18 cellular contexts compared by ENCODE assay signal in the genomic region with DNA sequence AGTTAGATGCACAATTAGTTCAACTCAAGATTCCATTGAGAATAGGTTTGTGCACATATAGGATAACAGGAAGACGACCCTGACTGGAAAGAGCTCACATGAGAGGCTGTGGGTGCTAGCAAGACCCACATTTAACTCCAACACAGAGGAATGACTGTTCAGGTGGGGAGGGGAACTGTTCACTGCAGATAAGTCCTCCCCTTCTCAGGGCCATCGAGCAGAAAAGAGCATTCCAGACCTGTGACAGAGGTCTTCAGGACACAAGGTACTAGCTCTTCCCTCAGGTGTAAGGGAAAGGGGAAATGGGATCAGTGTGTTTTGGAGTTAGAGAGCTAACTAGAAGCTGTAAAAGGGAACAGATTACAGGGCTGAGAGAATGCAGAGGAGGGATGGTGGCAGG. TPM values are rescaled to one million over a fixed set of nuclear protein-coding genes. Genes with fewer than 3 reads are reported as not detected.
DNase-seq lines count a peak whose midpoint lies in the region; ATAC-seq, FAIRE-seq and TF ChIP-seq lines count a peak whose summit lies in the region.
"Had no signal": no experiment of that assay in that cellular context is flagged by ENCODE, and none has a peak within 500 bp of the region (broad histone marks: within the 10 kb centered on the region; RNA-seq: fewer than 3 reads in every experiment).

No MANE protein-coding gene starts in this region.

- FAIRE-seq in K562 (lab: Jason Lieb, UNC), result no peak
- FAIRE-seq: G401.6, GM12892 had no signal

- no peak for DNase-seq in SK-N-MC (ENCODE audit: low read depth, low spot score)
- DNase-seq in K562 (ENCODE audit: extremely low read depth in 1 of 4, low spot score in 3 of 4), result peak in 1 of 4 experiments; percentile 50
- no peak for DNase-seq in neural crest cell (ENCODE audit: low read depth, low spot score)
- DNase-seq in HuH-7 (ENCODE audit: low spot score), result no peak
- no peak for DNase-seq in DMS 273 treated with DMSO at 0.1 percent for 48 hours (lab: John Stamatoyannopoulos, UW)
- DNase-seq in prostate gland (ENCODE audit: low spot score), result no peak
- DNase-seq: C1 segment of cervical spinal cord; Calu3; CD4-positive, alpha-beta memory T cell; COR-L47; DMS153; DND-41; H9 had no signal

- peaks cover 39% of the 10 kb centered on the region for H3K27me3 Mint-ChIP-seq in neural crest cell (ENCODE audit: low read depth)

- intact Hi-C loops in K562 (cut with micrococcal nuclease), result no loop called here
- intact Hi-C loops in prostate gland (cut with DNase I), result no loop called here

- H3K27ac ChIP-seq in SK-N-MC (no peak overlapping the region), K562 (ENCODE audit: extremely low read depth, low read depth, low read length) (0 out of 3 replicates have a peak overlapping the region, but pooled peaks have one; percentile 7), prostate gland (no peak overlapping the region)

- no peak for TF ChIP-seq RAD21 in K562 (CRISPR knock-in tag; conservative IDR thresholded peaks at IDR 0.05 in 1 of 2, IDR thresholded peaks at IDR 0.05 in 1 of 2)

- TF ChIP-seq EP300 in K562 (IDR thresholded peaks at IDR 0.05; ENCODE audit: low read length), result no peak

- peaks cover 87% of the 10 kb centered on the region for H3K79me2 ChIP-seq in K562 (ENCODE audit: control insufficient read depth, insufficient read depth, low read length)

- peaks cover 96% of the 10 kb centered on the region for H3K36me3 ChIP-seq in SK-N-MC (ENCODE audit: insufficient read depth, low read length)
- peaks cover 67% of the 10 kb centered on the region for H3K36me3 ChIP-seq in K562 (ENCODE audit: control insufficient read depth, insufficient read depth, low read length)
- H3K36me3 ChIP-seq in prostate gland, result no peaks in the 10 kb centered on the region

- H3K36me3 Mint-ChIP-seq in neural crest cell (ENCODE audit: low read depth), result no peaks in the 10 kb centered on the region
- H3K36me3 Mint-ChIP-seq: CD4-positive, alpha-beta memory T cell had no signal

- H3K4me1 Mint-ChIP-seq in neural crest cell, result no peaks in the 10 kb centered on the region
- H3K4me1 Mint-ChIP-seq: GM23338, H9 had no signal

- H3K4me1 ChIP-seq in K562 (replicated peaks in 1 of 2; ENCODE audit: control insufficient read depth in 2 of 2, insufficient read depth in 2 of 2, low read length in 2 of 2), result peaks cover 0 to 41% of the 10 kb centered on the region in 2 experiments
- H3K4me1 ChIP-seq in prostate gland (replicated peaks), result no peaks in the 10 kb centered on the region

- no TSS peak for BruUV-seq in K562 (replicated peaks; lab: Mats Ljungman, UMichigan)

- in situ Hi-C loops in K562 (cut with MboI), result no loop called here

- H3K27me3 ChIP-seq in K562 (ENCODE audit: control insufficient read depth in 2 of 2, insufficient read depth in 2 of 2, low read length in 2 of 2) (no peaks in the 10 kb centered on the region), prostate gland (replicated peaks; ENCODE audit: insufficient read depth) (no peaks in the 10 kb centered on the region)

- WGBS in K562 (ENCODE audit: insufficient coverage, low coverage, missing lambda C conversion rate), result 6% methylated on average over 2 of the region's 2 CpGs
- WGBS in prostate gland, result 71% methylated on average over 2 of the region's 2 CpGs

- CTCF ChIA-PET in K562 (lab: Yijun Ruan, JAX; ENCODE audit: low intra/inter-chr PET ratio), result interaction anchor here (0.7 kb wide), 1 partner anchor 599 kb away, joined by 7 read pairs; no protein-coding TSS in a partner anchor

- H3K9me3 ChIP-seq in SK-N-MC (ENCODE audit: low read depth, low read length), result no peaks in the 10 kb centered on the region
- H3K9me3 ChIP-seq in K562 (replicated peaks; ENCODE audit: control insufficient read depth, insufficient read depth, low read depth, low read length), result no peaks in the 10 kb centered on the region
- H3K9me3 ChIP-seq in prostate gland, result no peaks in the 10 kb centered on the region

- no peaks in the 10 kb centered on the region for H4K20me1 ChIP-seq in K562 (replicated peaks; ENCODE audit: control insufficient read depth, insufficient read depth, low read length)

- peak overlapping the region; percentile 27; the same call in 1 of the 2 replicates for H3K4me3 ChIP-seq in SK-N-MC
- no peak overlapping the region for H3K4me3 ChIP-seq in K562
- H3K4me3 ChIP-seq in prostate gland, result no peak overlapping the region
- H3K4me3 ChIP-seq: GM23338 had no signal

- POLR2A ChIA-PET in K562 (lab: Yijun Ruan, JAX), result interaction anchor here (0.6 kb wide), 1 partner anchor 9 kb away, joined by 3 read pairs; no protein-coding TSS in a partner anchor

- H3K9ac ChIP-seq in SK-N-MC (ENCODE audit: insufficient read length) (no peak overlapping the region), K562 (ENCODE audit: insufficient read depth in 1 of 2, low read depth in 2 of 2, low read length in 2 of 2) (peak overlapping the region in 1 of 2 experiments; percentile 6; a peak in 1 of 4 replicates)

- TF ChIP-seq POLR2A in K562 (conservative IDR thresholded peaks at IDR 0.05) (no peak), prostate gland (IDR thresholded peaks at IDR 0.05) (no peak)

- H3K27ac Mint-ChIP-seq in neural crest cell (ENCODE audit: unreplicated experiment), result peak overlapping the region; percentile 79
- H3K27ac Mint-ChIP-seq: CD4-positive, alpha-beta memory T cell; GM23338; H9 had no signal

- peak overlapping the region; percentile 13; the same call in 1 of the 2 replicates for H3K4me2 ChIP-seq in K562 (ENCODE audit: insufficient read depth, low read length)
- H3K4me2 ChIP-seq: GM23338 had no signal

- peak; percentile 37 for ATAC-seq in K562
- ATAC-seq: GM23338, HCT116 had no signal

- H3K9me1 ChIP-seq in K562 (ENCODE audit: control insufficient read depth, insufficient read depth, low read length), result no peaks in the 10 kb centered on the region

- H2AFZ ChIP-seq in K562 (ENCODE audit: low read depth, low read length), result no peak overlapping the region
- H2AFZ ChIP-seq: GM23338 had no signal

- TF ChIP-seq CTCF in K562 (IDR thresholded peaks at IDR 0.05 in 2 of 3, conservative IDR thresholded peaks at IDR 0.05 in 1 of 3; ENCODE audit: insufficient read depth in 2 of 3, low read depth in 1 of 3, low read length in 3 of 3) (no peak), neural crest cell (conservative IDR thresholded peaks at IDR 0.05) (no peak), prostate gland (IDR thresholded peaks at IDR 0.05) (no peak)

- H3K9me3 Mint-ChIP-seq in neural crest cell, result no peaks in the 10 kb centered on the region
- H3K9me3 Mint-ChIP-seq: CD4-positive, alpha-beta memory T cell; GM23338; H9 had no signal

- H3K4me3 Mint-ChIP-seq in neural crest cell, result no peak overlapping the region
- H3K4me3 Mint-ChIP-seq: CD4-positive, alpha-beta memory T cell; GM23338; H9 had no signal

TF ChIP-seq in K562, 482 proteins besides CTCF, POLR2A, EP300 and RAD21 (continues in another document):
- TF ChIP-seq ARID1B (IDR thresholded peaks at IDR 0.05), result 0 out of 2 replicates have a peak, but pooled peaks have one; percentile 11

RNA-seq across cellular contexts. Expression of a gene that starts 8.7 kb away (rescaled TPM):
- total RNA-seq in K562 (2011; cell fraction: chromatin; rRNA removed; ENCODE audit: low replicate concordance), result 14.8 and 15.1 TPM in 2 replicates
- total RNA-seq in K562 (2011; cell fraction: nucleolus; rRNA removed), result 13.7 and 16.2 TPM in 2 replicates
- total RNA-seq in K562 (2011; cell fraction: nucleoplasm; rRNA removed), result 13.1 and 24.9 TPM in 2 replicates
- total RNA-seq in K562 (2014; rRNA removed) (14.2 and 26.2 TPM in 2 replicates), K562 (2014; rRNA removed; fragmentation: Illumina TruSeq; extraction: Trizol) (19.0 and 19.2 TPM in 2 replicates), K562 (2015; rRNA removed; fragmentation: Illumina TruSeq; extraction: Trizol) (18.4 and 20.0 TPM in 2 replicates), K562 (2021) (28.5 and 33.3 TPM in 2 replicates), neural crest cell (not detected in 2 replicates), prostate gland (1 to 10 TPM; 3.6 to 4.0 TPM)
- polyA plus RNA-seq in K562 (2011; rRNA removed) (3.2 and 4.5 TPM in 2 replicates), K562 (2014; fragmentation: Illumina TruSeq; extraction: Trizol) (11.6 and 14.6 TPM in 2 replicates), K562 (2014; fragmentation: Nextera tagmentation; extraction: Ambion mirVana) (1 to 10 TPM; 3.8 to 5.1 TPM), K562 (2014; rRNA removed) (9.7 and 17.7 TPM in 2 replicates)
- polyA plus RNA-seq in K562 (2011; cell fraction: cytosol; rRNA removed), result 3.3 and 10.5 TPM in 2 replicates
- polyA plus RNA-seq in K562 (2011; cell fraction: nucleus; rRNA removed), result 4.9 and 8.3 TPM in 2 replicates
- 15.2 and 16.0 TPM in 2 replicates for polyA plus RNA-seq in K562 (2012)
- 5.3 and 6.0 TPM in 2 replicates for polyA minus RNA-seq in K562 (2011; rRNA and poly(A)+ RNA removed)
- polyA minus RNA-seq in K562 (2011; cell fraction: cytosol; rRNA and poly(A)+ RNA removed), result 5.9 and 7.3 TPM in 2 replicates
- 8.1 and 9.1 TPM in 2 replicates for polyA minus RNA-seq in K562 (2011; cell fraction: nucleus; rRNA and poly(A)+ RNA removed)
- total RNA-seq: A172; CD4-positive, alpha-beta memory T cell had no signal

RNA-seq across cellular contexts. Expression of a gene that starts 41.9 kb away (rescaled TPM):
- 82.9 and 341 TPM in 2 replicates for total RNA-seq in K562 (2011; cell fraction: chromatin; rRNA removed; ENCODE audit: low replicate concordance)
- 32.4 and 47.8 TPM in 2 replicates for total RNA-seq in K562 (2011; cell fraction: nucleolus; rRNA removed)
- 107 and 212 TPM in 2 replicates for total RNA-seq in K562 (2011; cell fraction: nucleoplasm; rRNA removed)
- total RNA-seq in K562 (2014; rRNA removed) (80.8 and 86.5 TPM in 2 replicates), K562 (2014; rRNA removed; fragmentation: Illumina TruSeq; extraction: Trizol) (86.0 and 108 TPM in 2 replicates), K562 (2015; rRNA removed; fragmentation: Illumina TruSeq; extraction: Trizol) (75.5 and 88.3 TPM in 2 replicates), K562 (2021) (129 and 134 TPM in 2 replicates), neural crest cell (112 and 113 TPM in 2 replicates), prostate gland (10 to 100 TPM; 39.9 to 72.8 TPM)
- polyA plus RNA-seq in K562 (2011; rRNA removed) (230 and 264 TPM in 2 replicates), K562 (2014; fragmentation: Illumina TruSeq; extraction: Trizol) (207 and 240 TPM in 2 replicates), K562 (2014; fragmentation: Nextera tagmentation; extraction: Ambion mirVana) (100 to 1,000 TPM; 194 to 244 TPM), K562 (2014; rRNA removed) (157 TPM in 2 replicates)
- 17.5 and 48.4 TPM in 2 replicates for polyA plus RNA-seq in K562 (2011; cell fraction: cytosol; rRNA removed)
- 309 and 554 TPM in 2 replicates for polyA plus RNA-seq in K562 (2011; cell fraction: nucleus; rRNA removed)
- 109 and 124 TPM in 2 replicates for polyA plus RNA-seq in K562 (2012)
- 108 and 129 TPM in 2 replicates for polyA minus RNA-seq in K562 (2011; rRNA and poly(A)+ RNA removed)
- polyA minus RNA-seq in K562 (2011; cell fraction: cytosol; rRNA and poly(A)+ RNA removed), result 28.0 and 33.2 TPM in 2 replicates
- polyA minus RNA-seq in K562 (2011; cell fraction: nucleus; rRNA and poly(A)+ RNA removed), result 82.8 and 171 TPM in 2 replicates
